In genomic region chrX:15750611-15751159, GRCh38 we compare ENCODE assay signal across 11 cellular contexts. TPM values are rescaled to one million over a fixed set of nuclear protein-coding genes. Genes with fewer than 3 reads are reported as not detected.
DNase-seq lines count a peak whose midpoint lies in the region; ATAC-seq, FAIRE-seq and TF ChIP-seq lines count a peak whose summit lies in the region.
"Had no signal": no experiment of that assay in that cellular context is flagged by ENCODE, and none has a peak within 500 bp of the region (broad histone marks: within the 10 kb centered on the region; RNA-seq: fewer than 3 reads in every experiment).

No MANE protein-coding gene starts in this region.

- TF ChIP-seq CTCF in endothelial cell (IDR thresholded peaks at IDR 0.05; ENCODE audit: unreplicated experiment) (no peak), prostate gland (IDR thresholded peaks at IDR 0.05) (no peak), foreskin keratinocyte (conservative IDR thresholded peaks at IDR 0.05) (no peak), D721Med (IDR thresholded peaks at IDR 0.05; ENCODE audit: insufficient read depth, missing control alignments) (no peak)

- H3K4me3 ChIP-seq in CD4-positive, alpha-beta memory T cell (ENCODE audit: low read length in 2 of 2): peak overlapping the region; percentile 24 to 29
- no peak overlapping the region for H3K4me3 ChIP-seq in prostate gland

- 22% methylated on average over 5 of the region's 5 CpGs for WGBS in prostate gland

- POLR2A ChIA-PET in CD4-positive, alpha-beta memory T cell (lab: Charles Lee; ENCODE audit: partially characterized antibody): interaction anchor here (0.7 to 8.3 kb wide), 11 partner anchors 7 to 969 kb away, joined by 3 to 294 read pairs (median 6); partner anchors contain the start of genes AP1S2, CA5B, SYAP1 and ZRSR2

- H3K4me1 ChIP-seq in CD4-positive, alpha-beta memory T cell (ENCODE audit: insufficient read depth, low read length): peaks cover 77% of the 10 kb centered on the region
- H3K4me1 ChIP-seq in prostate gland (replicated peaks): no peaks in the 10 kb centered on the region
- H3K4me1 ChIP-seq in foreskin keratinocyte: no peaks in the 10 kb centered on the region

- no peaks in the 10 kb centered on the region for H3K27me3 Mint-ChIP-seq in CD4-positive, alpha-beta memory T cell
- H3K27me3 Mint-ChIP-seq in endothelial cell (ENCODE audit: unreplicated experiment): peaks cover 2% of the 10 kb centered on the region

- ATAC-seq in GM18519 (IDR thresholded peaks at IDR 0.05; ENCODE audit: low FRiP score, unreplicated experiment): no peak
- no peak for ATAC-seq in foreskin keratinocyte
- no peak for ATAC-seq in GM21360 (IDR thresholded peaks at IDR 0.05; ENCODE audit: unreplicated experiment)

- H3K4me1 Mint-ChIP-seq in CD4-positive, alpha-beta memory T cell: peaks cover 60 to 94% (median 82%) of the 10 kb centered on the region in 4 donors
- H3K4me1 Mint-ChIP-seq in endothelial cell (ENCODE audit: unreplicated experiment): peaks cover 15% of the 10 kb centered on the region

- no peaks in the 10 kb centered on the region for H3K36me3 ChIP-seq in CD4-positive, alpha-beta memory T cell (ENCODE audit: insufficient read depth, low read length)
- H3K36me3 ChIP-seq in prostate gland: no peaks in the 10 kb centered on the region

- CTCF ChIA-PET in CD4-positive, alpha-beta memory T cell (lab: Charles Lee; ENCODE audit: partially characterized antibody): interaction anchor here (1.4 to 2.9 kb wide), 3 partner anchors 8 to 12 kb away, joined by 3 to 33 read pairs (median 11); partner anchors contain the start of gene CA5B

- no peaks in the 10 kb centered on the region for H3K9me3 ChIP-seq in CD4-positive, alpha-beta memory T cell (ENCODE audit: control insufficient read depth in 1 of 2, low read length in 2 of 2)
- H3K9me3 ChIP-seq in prostate gland: no peaks in the 10 kb centered on the region

- no peaks in the 10 kb centered on the region for H3K9me3 Mint-ChIP-seq in CD4-positive, alpha-beta memory T cell
- H3K9me3 Mint-ChIP-seq in endothelial cell (ENCODE audit: unreplicated experiment): no peaks in the 10 kb centered on the region

- intact Hi-C loops in CD4-positive, alpha-beta memory T cell (cut with micrococcal nuclease): loop anchor here (1.0 to 5.0 kb wide), 6 partner anchors 12 to 967 kb away; partner anchors contain the start of genes AP1S2, CA5B, SYAP1 and ZRSR2
- intact Hi-C loops in prostate gland (cut with DNase I): no loop called here

- no peak for TF ChIP-seq POLR2A in prostate gland (IDR thresholded peaks at IDR 0.05)

- H3K27me3 ChIP-seq in CD4-positive, alpha-beta memory T cell (ENCODE audit: insufficient read depth, low read length): no peaks in the 10 kb centered on the region
- H3K27me3 ChIP-seq in prostate gland (replicated peaks; ENCODE audit: insufficient read depth) (no peaks in the 10 kb centered on the region), foreskin keratinocyte (no peaks in the 10 kb centered on the region)

- peak overlapping the region; percentile 61 to 92 (median 84) for H3K4me3 Mint-ChIP-seq in CD4-positive, alpha-beta memory T cell
- H3K4me3 Mint-ChIP-seq in endothelial cell (ENCODE audit: unreplicated experiment): no peak overlapping the region

- DNase-seq in CD4-positive, alpha-beta memory T cell: peak in 2 of 5 donors; percentile 42 to 48
- DNase-seq in RPMI7951 (ENCODE audit: low read depth) (peak; percentile 48), endothelial cell (ENCODE audit: low spot score) (no peak), prostate gland (ENCODE audit: low spot score) (no peak), foreskin keratinocyte (no peak), D721Med (ENCODE audit: insufficient read length, low spot score) (no peak)
- DNase-seq: DMS79, retina had no signal

- peaks cover 39 to 56% of the 10 kb centered on the region in 2 donors for H3K36me3 Mint-ChIP-seq in CD4-positive, alpha-beta memory T cell
- no peaks in the 10 kb centered on the region for H3K36me3 Mint-ChIP-seq in endothelial cell (ENCODE audit: low read depth, unreplicated experiment)

- FAIRE-seq in D721Med (lab: Jason Lieb, UNC): no peak
- FAIRE-seq: HTR-8/SVneo had no signal

- peak overlapping the region; percentile 97 for H3K27ac ChIP-seq in CD4-positive, alpha-beta memory T cell (ENCODE audit: low read depth, low read length)
- peak overlapping the region; percentile 33 to 71 for H3K27ac ChIP-seq in prostate gland
- H3K27ac ChIP-seq in foreskin keratinocyte: no peak overlapping the region

- H3K27ac Mint-ChIP-seq in CD4-positive, alpha-beta memory T cell: peak overlapping the region; percentile 91 to 100 (median 97)
- peak overlapping the region; percentile 24 for H3K27ac Mint-ChIP-seq in endothelial cell (ENCODE audit: unreplicated experiment)

RNA-seq across cellular contexts. Expression of gene CA5B, which starts 12.6 kb away (rescaled TPM):
- total RNA-seq in CD4-positive, alpha-beta memory T cell: 10 to 100 TPM; 45.7 to 54.5 TPM
- polyA plus RNA-seq in CD4-positive, alpha-beta memory T cell: 100 to 1,000 TPM in 1 of 2 donors, 10 to 100 TPM in 1; 89.2 to 164 TPM
- total RNA-seq in RPMI7951 (2014; rRNA removed; shearing (Covaris generic)): 29.6 and 35.7 TPM in 2 replicates
- total RNA-seq in endothelial cell (ENCODE audit: unreplicated experiment): 7.2 TPM
- total RNA-seq in prostate gland: 10 to 100 TPM in 1 of 2 donors, 1 to 10 TPM in 1; 4.6 to 35.7 TPM
- total RNA-seq in foreskin keratinocyte: 2.9 TPM in 2 replicates
- polyA plus RNA-seq in foreskin keratinocyte: 0.64 and 0.86 TPM in 2 replicates

RNA-seq across cellular contexts. Expression of gene ZRSR2, which starts 39.6 kb away (rescaled TPM):
- 10 to 100 TPM; 30.1 to 30.7 TPM for total RNA-seq in CD4-positive, alpha-beta memory T cell
- polyA plus RNA-seq in CD4-positive, alpha-beta memory T cell: 10 to 100 TPM; 19.5 to 42.2 TPM
- 2.8 and 4.5 TPM in 2 replicates for total RNA-seq in RPMI7951 (2014; rRNA removed; shearing (Covaris generic))
- total RNA-seq in endothelial cell (ENCODE audit: unreplicated experiment): 8.4 TPM
- total RNA-seq in prostate gland: 1 to 10 TPM; 2.9 to 6.2 TPM
- total RNA-seq in foreskin keratinocyte: 5.7 and 5.9 TPM in 2 replicates
- 6.9 and 7.2 TPM in 2 replicates for polyA plus RNA-seq in foreskin keratinocyte

Comparison
In these comparisons a context has a peak if more than half of its experiments do, and no peak if none do; other contexts are left out.
1. H3K4me3 ChIP-seq: peak in CD4-positive, alpha-beta memory T cell (2 of 2); none in prostate gland (0 of 2).